Comparison of ENCODE assay signal across 7 cellular contexts in genomic region chr6:3751019-3751729, GRCh38. TPM values are rescaled to one million over a fixed set of nuclear protein-coding genes. Genes with fewer than 3 reads are reported as not detected.
DNase-seq lines count a peak whose midpoint lies in the region; ATAC-seq, FAIRE-seq and TF ChIP-seq lines count a peak whose summit lies in the region.

Gene PXDC1 (minus strand): TSS chr6:3751713. CDS start chr6:3751531, 182 bp downstream.

- DNase-seq in T1000 (lab: John Stamatoyannopoulos, UW): peak; percentile 28
- peak in 1 of 2 experiments; percentile 70 for DNase-seq in H1 (ENCODE audit: low read depth in 1 of 2, low spot score in 2 of 2)
- no peak for DNase-seq in transverse colon

- H2AFZ ChIP-seq in H1 (ENCODE audit: low read length): no peak within 1 kb of the TSS

- H2BK20ac ChIP-seq in H1 (ENCODE audit: low read length): no peak within 1 kb of the TSS

- H3K56ac ChIP-seq in H1 (replicated peaks; ENCODE audit: insufficient read length, low read depth, low read length): no peak within 1 kb of the TSS

- no peak for FAIRE-seq in H1 (lab: Jason Lieb, UNC)

- H2AK5ac ChIP-seq in H1 (ENCODE audit: low read depth, low read length): no peak within 1 kb of the TSS

- POLR2A ChIA-PET in H1 (lab: Charles Lee; ENCODE audit: partially characterized antibody): interaction anchor here (1.3 kb wide), 1 partner anchor 20 kb away, joined by 3 read pairs; no protein-coding TSS in a partner anchor

- no peak within 1 kb of the TSS for H3K27ac ChIP-seq in H1 (ENCODE audit: low read depth, low read length)
- peak within 1 kb of the TSS; percentile 82 to 86 for H3K27ac ChIP-seq in mucosa of rectum (ENCODE audit: low read depth in 2 of 2, low read length in 2 of 2)
- H3K27ac ChIP-seq in transverse colon: peak within 1 kb of the TSS; percentile 91 to 97 (median 92)

- TF ChIP-seq POLR2A in H1 (IDR thresholded peaks at IDR 0.05; ENCODE audit: control extremely low read depth in 1 of 2, low read depth in 2 of 2, low read length in 2 of 2) (no peak), transverse colon (IDR thresholded peaks at IDR 0.05) (no peak)

- intact Hi-C loops in transverse colon (cut with DNase I; ENCODE audit: low total_unique reads): no loop called here

- H4K91ac ChIP-seq in H1 (replicated peaks; ENCODE audit: insufficient read length, low read length): peak within 1 kb of the TSS; percentile 79

- no peaks in the 10 kb centered on the region for H3K79me1 ChIP-seq in H1 (ENCODE audit: low read depth, low read length)

- H2BK120ac ChIP-seq in H1 (replicated peaks; ENCODE audit: low read depth, low read length): no peak within 1 kb of the TSS

- H4K20me1 ChIP-seq in H1 (replicated peaks in 1 of 2; ENCODE audit: control insufficient read depth in 1 of 2, insufficient read depth in 2 of 2, low read length in 2 of 2): peaks cover 0 to 2% of the 10 kb centered on the region in 2 experiments

- H3K4me1 ChIP-seq in H1 (replicated peaks in 1 of 4; ENCODE audit: control insufficient read depth in 3 of 4, insufficient read depth in 4 of 4, low read length in 3 of 4) (peaks cover under 1 to 17% (median 5%) of the 10 kb centered on the region in 4 experiments; a peak in 6 of 7 replicates), mucosa of rectum (ENCODE audit: control insufficient read depth in 2 of 2, insufficient read depth in 2 of 2, low read length in 2 of 2) (peaks cover 16 to 22% of the 10 kb centered on the region in 2 donors), transverse colon (peaks cover 0 to 55% (median 42%) of the 10 kb centered on the region in 4 donors)

- peak within 1 kb of the TSS; percentile 50 for H3K4ac ChIP-seq in H1 (replicated peaks; ENCODE audit: insufficient read length, low read depth, low read length)

- TF ChIP-seq RAD21 in H1 (IDR thresholded peaks at IDR 0.05 in 1 of 2, conservative IDR thresholded peaks at IDR 0.05 in 1 of 2; ENCODE audit: low read depth in 2 of 2, low read length in 2 of 2): no peak

- peak within 1 kb of the TSS; percentile 35 to 75 (median 52) for H3K4me3 ChIP-seq in H1 (ENCODE audit: extremely low read depth in 1 of 4, insufficient read depth in 2 of 4, low read depth in 3 of 4, low read length in 4 of 4)
- H3K4me3 ChIP-seq in mucosa of rectum (ENCODE audit: low read length in 2 of 2): peak within 1 kb of the TSS; percentile 66 to 68
- peak within 1 kb of the TSS; percentile 47 to 72 (median 60) for H3K4me3 ChIP-seq in transverse colon

- TF ChIP-seq CTCF in H1 (IDR thresholded peaks at IDR 0.05; ENCODE audit: control extremely low read depth in 1 of 3, insufficient read depth in 1 of 3, low read depth in 1 of 3, low read length in 3 of 3) (no peak), transverse colon (IDR thresholded peaks at IDR 0.05) (no peak)

- peak within 1 kb of the TSS; percentile 90; the same call in 1 of the 2 replicates for H3K18ac ChIP-seq in H1 (ENCODE audit: extremely low read depth, low read length)

- H2BK12ac ChIP-seq in H1 (ENCODE audit: low read depth, low read length): peak within 1 kb of the TSS; percentile 80; the same call in 1 of the 2 replicates

- H2BK5ac ChIP-seq in H1 (ENCODE audit: low read depth, low read length): no peak within 1 kb of the TSS; the same call in 1 of the 2 replicates

- peak within 1 kb of the TSS; percentile 74 to 96 for H3K4me2 ChIP-seq in H1 (ENCODE audit: insufficient read depth in 1 of 2, low read depth in 2 of 2, low read length in 2 of 2)

- CTCF ChIA-PET in H1 (lab: Charles Lee; ENCODE audit: partially characterized antibody): interaction anchor here (5.6 to 8.8 kb wide), 2 partner anchors 98 to 228 kb away, joined by 47 to 82 read pairs; partner anchors contain the start of gene FAM50B

- H3K9ac ChIP-seq in H1 (replicated peaks in 1 of 4; ENCODE audit: extremely low read depth in 1 of 4, low read depth in 3 of 4, low read length in 3 of 4) (peak within 1 kb of the TSS in 2 of 4 experiments; percentile 4 to 8; a peak in 2 of 7 replicates), mucosa of rectum (ENCODE audit: low read depth in 1 of 2, low read length in 2 of 2) (peak within 1 kb of the TSS; percentile 47 to 74)

- in situ Hi-C loops in transverse colon (cut with MboI; ENCODE audit: low pct_ligation_motif_present in 1 of 4, low pct_unique_long_range_greater_than_20kb in 1 of 4, low sequenced_read_pairs in 3 of 4): no loop called here

- H2BK15ac ChIP-seq in H1 (ENCODE audit: low read length): peak within 1 kb of the TSS; percentile 61; the same call in 1 of the 2 replicates

- H4K8ac ChIP-seq in H1 (ENCODE audit: extremely low read depth, insufficient read depth, low read length): peak within 1 kb of the TSS; percentile 45; the same call in 1 of the 2 replicates

- no peaks in the 10 kb centered on the region for H3K79me2 ChIP-seq in H1 (ENCODE audit: control insufficient read depth in 1 of 2, insufficient read depth in 2 of 2, low read length in 2 of 2)

- H3K9me3 ChIP-seq in H1 (ENCODE audit: insufficient read depth in 2 of 2, low read depth in 1 of 2, low read length in 1 of 2) (no peaks in the 10 kb centered on the region), mucosa of rectum (ENCODE audit: control insufficient read depth in 2 of 2, low read length in 2 of 2) (no peaks in the 10 kb centered on the region), transverse colon (no peaks in the 10 kb centered on the region)

- WGBS in H1 (ENCODE audit: extremely low coverage in 1 of 2, insufficient coverage in 1 of 2, insufficient read length in 1 of 2, insufficient replicate concordance in 2 of 2, low coverage in 1 of 2, low lambda C conversion rate in 2 of 2, missing lambda C conversion rate in 1 of 2), 2 experiments: 4% methylated on average over 39 of the region's 94 CpGs; no CpG with 5 or more reads in 1 of the 2 experiments
- 2% methylated on average over 47 of the region's 94 CpGs; no CpG with 5 or more reads in 1 of the 2 donors for WGBS in transverse colon (ENCODE audit: low coverage in 1 of 2), 2 donors

- H3K23ac ChIP-seq in H1 (ENCODE audit: insufficient read length): no peak within 1 kb of the TSS

- peaks cover 19% of the 10 kb centered on the region; the same call in 1 of the 2 replicates for H3K23me2 ChIP-seq in H1 (ENCODE audit: low read depth, low read length)

- H3K36me3 ChIP-seq in H1 (ENCODE audit: control insufficient read depth in 2 of 4, insufficient read depth in 4 of 4, low read length in 3 of 4) (no peaks in the 10 kb centered on the region), mucosa of rectum (ENCODE audit: control insufficient read depth in 2 of 2, insufficient read depth in 2 of 2, low read length in 2 of 2) (no peaks in the 10 kb centered on the region), transverse colon (no peaks in the 10 kb centered on the region)

- H3K27me3 ChIP-seq in H1 (replicated peaks in 1 of 4; ENCODE audit: control insufficient read depth in 3 of 4, extremely low read depth in 1 of 4, insufficient read depth in 3 of 4, low read length in 3 of 4): peaks cover 12 to 53% (median 42%) of the 10 kb centered on the region in 4 experiments
- peaks cover 4 to 7% of the 10 kb centered on the region in 2 donors for H3K27me3 ChIP-seq in mucosa of rectum (ENCODE audit: control insufficient read depth in 2 of 2, insufficient read depth in 2 of 2, low read length in 2 of 2)
- H3K27me3 ChIP-seq in transverse colon: peaks cover 16% of the 10 kb centered on the region

- peak; percentile 18 for ATAC-seq in GM18511 (IDR thresholded peaks at IDR 0.05; ENCODE audit: unreplicated experiment)
- peak; percentile 7 for ATAC-seq in HG02678 (IDR thresholded peaks at IDR 0.05; ENCODE audit: unreplicated experiment)
- no peak for ATAC-seq in GM21423 (IDR thresholded peaks at IDR 0.05; ENCODE audit: unreplicated experiment)

- TF ChIP-seq EP300 in H1 (IDR thresholded peaks at IDR 0.05; ENCODE audit: borderline replicate concordance in 1 of 2, low read depth in 2 of 2, low read length in 2 of 2) (no peak), transverse colon (IDR thresholded peaks at IDR 0.05; ENCODE audit: low read depth) (no peak)

- no peak within 1 kb of the TSS for H3K14ac ChIP-seq in H1 (ENCODE audit: insufficient read length)

- no peak within 1 kb of the TSS for H4K5ac ChIP-seq in H1 (ENCODE audit: insufficient read length, low read depth, low read length)

TF ChIP-seq in H1, 55 proteins besides CTCF, POLR2A, EP300 and RAD21 (continues in another document):
- TF ChIP-seq E2F6 (IDR thresholded peaks at IDR 0.05): peak; percentile 85
- TF ChIP-seq ASH2L (IDR thresholded peaks at IDR 0.05; ENCODE audit: low read length): no peak
- no peak for TF ChIP-seq SP4 (IDR thresholded peaks at IDR 0.05; ENCODE audit: low read length)
- 0 out of 2 replicates have a peak, but pooled peaks have one; percentile 18 for TF ChIP-seq PHF8 (conservative IDR thresholded peaks at IDR 0.05; ENCODE audit: low read depth, low read length)
- TF ChIP-seq CREB1 (IDR thresholded peaks at IDR 0.05): no peak
- TF ChIP-seq EZH2 (IDR thresholded peaks at IDR 0.05; ENCODE audit: low read depth, low read length, severe bottlenecking): peak; percentile 83
- peak; percentile 78 for TF ChIP-seq RNF2 (IDR thresholded peaks at IDR 0.05; ENCODE audit: borderline replicate concordance, low read depth, low read length, missing control alignments, poor library complexity, severe bottlenecking)
- TF ChIP-seq MAX (IDR thresholded peaks at IDR 0.05): peak; percentile 95
- TF ChIP-seq KDM4A (IDR thresholded peaks at IDR 0.05; ENCODE audit: low read depth, low read length, severe bottlenecking): peak; percentile 37
- no peak for TF ChIP-seq KDM5A (IDR thresholded peaks at IDR 0.05; ENCODE audit: low read length)
- TF ChIP-seq BRCA1 (IDR thresholded peaks at IDR 0.05; ENCODE audit: low read depth, low read length): no peak

RNA-seq across cellular contexts. Expression of gene PXDC1, which starts in this region (rescaled TPM):
- 1.7 TPM in 2 replicates for total RNA-seq in H1 (2021; fragmentation: NEBNext Ultra II Directional; extraction: Animal tissue kit (Norgen Biotek cat#: 25700))
- 2.0 and 2.1 TPM in 2 replicates for polyA plus RNA-seq in H1 (2011; rRNA removed)
- 1.1 TPM for polyA plus RNA-seq in H1 (2011; cell fraction: cytosol; rRNA removed)
- polyA plus RNA-seq in H1 (2011; cell fraction: nucleus; rRNA removed): 1.6 TPM
- polyA plus RNA-seq in H1 (2012, experiment 1 of 2): 2.2 to 3.2 TPM (median 2.6 TPM) in 4 replicates
- 3.2 TPM for polyA plus RNA-seq in H1 (2012, experiment 2 of 2)
- 1.5 TPM for polyA plus RNA-seq in H1 (2013, experiment 1 of 2)
- 1.6 TPM for polyA plus RNA-seq in H1 (2013, experiment 2 of 2)
- 0.95 and 1.1 TPM in 2 replicates for polyA minus RNA-seq in H1 (2011; rRNA and poly(A)+ RNA removed)
- polyA minus RNA-seq in H1 (2011; cell fraction: cytosol; rRNA and poly(A)+ RNA removed): 1.8 TPM
- 1.9 TPM for polyA minus RNA-seq in H1 (2011; cell fraction: nucleus; rRNA and poly(A)+ RNA removed)
- total RNA-seq in transverse colon: 10 to 100 TPM; 14.6 to 85.4 (median 44.3) TPM
